Comparison of ENCODE assay signal across 8 cellular contexts in the genomic region with DNA sequence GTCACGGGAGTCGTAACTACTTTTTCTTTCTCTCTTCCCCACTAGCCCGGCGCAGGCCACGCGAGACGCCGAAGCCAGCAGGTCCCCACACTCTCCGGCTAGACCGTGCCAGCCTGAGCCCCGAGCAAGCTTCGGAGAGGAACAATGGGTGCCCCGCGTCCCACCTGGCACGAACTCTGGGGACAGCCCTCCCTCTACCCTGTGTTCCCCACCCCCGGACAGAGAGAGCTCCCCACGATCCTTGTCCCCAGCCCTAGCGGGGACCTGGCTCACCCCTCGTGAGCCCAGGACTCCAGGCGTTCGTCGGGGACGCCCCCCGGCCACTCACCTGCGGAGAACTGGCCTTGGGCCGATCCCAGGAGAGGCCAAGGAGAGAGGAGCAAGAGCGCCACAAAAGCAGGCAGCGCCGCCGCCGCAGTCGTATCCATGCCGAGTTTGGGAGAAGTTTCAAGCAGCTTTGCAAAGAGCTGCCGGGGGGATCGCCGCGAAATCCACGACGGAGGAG. TPM values are rescaled to one million over a fixed set of nuclear protein-coding genes. Genes with fewer than 3 reads are reported as not detected.
DNase-seq lines count a peak whose midpoint lies in the region; ATAC-seq and TF ChIP-seq lines count a peak whose summit lies in the region.

No MANE protein-coding gene starts in this region.

- POLR2A ChIA-PET in RWPE1 (lab: Yijun Ruan, JAX; ENCODE audit: low non-redundant PET) = interaction anchor here (0.9 to 1.2 kb wide), 2 partner anchors 110 to 664 kb away, joined by 3 read pairs; no protein-coding TSS in a partner anchor

- peak overlapping the region; percentile 94 for H3K9ac ChIP-seq in skeletal muscle satellite cell (ENCODE audit: low read depth, low read length)

- no peak for TF ChIP-seq CTCF in RWPE1 (conservative IDR thresholded peaks at IDR 0.05; ENCODE audit: low read depth)

- CTCF ChIA-PET in RWPE1 (lab: Yijun Ruan, JAX) = interaction anchor here (0.5 to 1.0 kb wide), 8 partner anchors 15 to 892 kb away, joined by 3 to 6 read pairs (median 3); no protein-coding TSS in a partner anchor

- H3K4me2 ChIP-seq in skeletal muscle satellite cell (ENCODE audit: low read length) = peak overlapping the region; percentile 94

- peak overlapping the region; percentile 97 for H3K27ac ChIP-seq in RWPE1

- H3K4me1 ChIP-seq in skeletal muscle satellite cell (ENCODE audit: control insufficient read depth, insufficient read depth, low read length) = peaks cover 29% of the 10 kb centered on the region

- DNase-seq in NCI-H1417 (lab: John Stamatoyannopoulos, UW) = peak in 2 of 3 experiments; percentile 38 to 84
- DNase-seq in NCI-H1417 treated with DMSO at 0.1 percent for 48 hours (lab: John Stamatoyannopoulos, UW) = no peak
- DNase-seq in RWPE1 (ENCODE audit: low spot score) = no peak
- peak in 39 of 58 donors; percentile 33 to 91 (median 78) for DNase-seq in anterior cingulate cortex (lab: John Stamatoyannopoulos, UW)
- DNase-seq in hypothalamus (lab: John Stamatoyannopoulos, UW) = peak in 34 of 51 donors; percentile 31 to 97 (median 64)
- no peak for DNase-seq in inferior parietal cortex (ENCODE audit: extremely low spot score)

- no peaks in the 10 kb centered on the region for H3K9me3 ChIP-seq in skeletal muscle satellite cell (replicated peaks; ENCODE audit: low read length)

- no peaks in the 10 kb centered on the region for H3K36me3 ChIP-seq in skeletal muscle satellite cell (ENCODE audit: insufficient read depth, low read length)

- H3K4me3 ChIP-seq in skeletal muscle satellite cell (ENCODE audit: low read length) = peak overlapping the region; percentile 94

- ATAC-seq in HG02943 (IDR thresholded peaks at IDR 0.05; ENCODE audit: low read depth, unreplicated experiment) = peak; percentile 35

- no peaks in the 10 kb centered on the region for H3K27me3 ChIP-seq in skeletal muscle satellite cell (ENCODE audit: control insufficient read depth, insufficient read depth, low read length)

RNA-seq across cellular contexts. Expression of a gene that starts 0.4 kb away (rescaled TPM):
- total RNA-seq in skeletal muscle satellite cell (2012; rRNA removed) = 26.4 and 28.9 TPM in 2 replicates

Comparison
In these comparisons a context has a peak if more than half of its experiments do, and no peak if none do; other contexts are left out.
1. DNase-seq: peak in NCI-H1417 (2 of 3), anterior cingulate cortex (39 of 58) and hypothalamus (34 of 51); none in NCI-H1417 treated with DMSO at 0.1 percent for 48 hours (single experiment), RWPE1 (single experiment) and inferior parietal cortex (single experiment).